ENCODE assay signal across 1 cellular context in the genomic region with DNA sequence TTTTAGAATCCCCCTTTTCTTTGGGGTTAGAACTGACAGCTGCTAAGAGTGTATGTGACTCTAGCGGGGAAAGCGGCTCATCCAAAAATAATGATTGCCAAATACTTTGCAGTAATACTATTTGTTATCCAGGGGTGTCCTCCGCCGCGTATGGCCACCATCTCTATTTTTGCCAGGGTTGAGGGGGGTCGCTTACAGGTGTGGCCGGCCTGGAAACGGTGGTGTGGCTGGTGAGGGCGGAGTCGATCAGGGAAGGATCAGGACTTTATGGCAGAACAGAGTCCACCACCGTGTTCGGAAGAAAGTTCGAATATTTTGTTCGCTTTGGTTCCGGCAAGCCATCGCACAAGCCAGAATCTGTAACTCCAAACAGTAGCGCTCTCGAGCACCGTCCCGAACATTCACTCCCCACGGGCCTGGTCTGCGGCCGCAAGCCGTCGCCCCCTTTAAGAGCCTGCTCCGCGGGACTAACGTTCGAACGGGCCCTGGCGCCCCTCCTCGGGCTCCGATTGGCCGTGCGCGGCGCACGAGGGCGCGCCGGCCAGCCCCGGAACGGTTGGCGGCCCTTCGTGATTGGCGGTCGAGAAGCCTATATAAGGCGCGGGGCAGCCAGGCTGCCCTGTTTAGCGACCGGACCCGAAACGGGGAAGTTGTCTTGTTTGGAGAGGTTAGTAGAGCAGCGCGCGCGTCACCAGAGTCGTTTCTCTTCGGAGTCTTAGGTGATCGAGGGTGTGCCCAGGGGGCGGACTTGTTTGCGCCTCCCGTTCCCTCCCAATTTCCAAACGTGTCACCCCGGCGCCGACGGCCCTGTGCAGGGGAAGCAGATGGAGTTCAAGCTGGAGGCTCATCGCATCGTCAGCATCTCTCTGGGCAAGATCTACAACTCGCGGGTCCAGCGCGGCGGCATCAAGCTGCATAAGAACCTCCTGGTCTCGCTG.
TF ChIP-seq lines count a peak whose summit lies in the region.

A gene (plus strand): TSS at position 622 of the 938 bp plus-strand sequence. CDS start 203 bp downstream, at position 825.

TF ChIP-seq in GM12878, 131 proteins besides CTCF, POLR2A, EP300 and RAD21 (continued from another document and continues in another):
- TF ChIP-seq, protein P1, sequence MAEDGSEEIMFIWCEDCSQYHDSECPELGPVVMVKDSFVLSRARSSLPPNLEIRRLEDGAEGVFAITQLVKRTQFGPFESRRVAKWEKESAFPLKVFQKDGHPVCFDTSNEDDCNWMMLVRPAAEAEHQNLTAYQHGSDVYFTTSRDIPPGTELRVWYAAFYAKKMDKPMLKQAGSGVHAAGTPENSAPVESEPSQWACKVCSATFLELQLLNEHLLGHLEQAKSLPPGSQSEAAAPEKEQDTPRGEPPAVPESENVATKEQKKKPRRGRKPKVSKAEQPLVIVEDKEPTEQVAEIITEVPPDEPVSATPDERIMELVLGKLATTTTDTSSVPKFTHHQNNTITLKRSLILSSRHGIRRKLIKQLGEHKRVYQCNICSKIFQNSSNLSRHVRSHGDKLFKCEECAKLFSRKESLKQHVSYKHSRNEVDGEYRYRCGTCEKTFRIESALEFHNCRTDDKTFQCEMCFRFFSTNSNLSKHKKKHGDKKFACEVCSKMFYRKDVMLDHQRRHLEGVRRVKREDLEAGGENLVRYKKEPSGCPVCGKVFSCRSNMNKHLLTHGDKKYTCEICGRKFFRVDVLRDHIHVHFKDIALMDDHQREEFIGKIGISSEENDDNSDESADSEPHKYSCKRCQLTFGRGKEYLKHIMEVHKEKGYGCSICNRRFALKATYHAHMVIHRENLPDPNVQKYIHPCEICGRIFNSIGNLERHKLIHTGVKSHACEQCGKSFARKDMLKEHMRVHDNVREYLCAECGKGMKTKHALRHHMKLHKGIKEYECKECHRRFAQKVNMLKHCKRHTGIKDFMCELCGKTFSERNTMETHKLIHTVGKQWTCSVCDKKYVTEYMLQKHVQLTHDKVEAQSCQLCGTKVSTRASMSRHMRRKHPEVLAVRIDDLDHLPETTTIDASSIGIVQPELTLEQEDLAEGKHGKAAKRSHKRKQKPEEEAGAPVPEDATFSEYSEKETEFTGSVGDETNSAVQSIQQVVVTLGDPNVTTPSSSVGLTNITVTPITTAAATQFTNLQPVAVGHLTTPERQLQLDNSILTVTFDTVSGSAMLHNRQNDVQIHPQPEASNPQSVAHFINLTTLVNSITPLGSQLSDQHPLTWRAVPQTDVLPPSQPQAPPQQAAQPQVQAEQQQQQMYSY (CRISPR knock-in tag; IDR thresholded peaks at IDR 0.05): 0 out of 2 replicates have a peak, but pooled peaks have one; percentile 57
- peak; percentile 73 for TF ChIP-seq TBL1XR1 (IDR thresholded peaks at IDR 0.05; ENCODE audit: low read depth, low read length)
- no peak; the same call in 1 of the 2 replicates for TF ChIP-seq MTA3 (IDR thresholded peaks at IDR 0.05; ENCODE audit: borderline replicate concordance, low read length)
- TF ChIP-seq TCF12 (IDR thresholded peaks at IDR 0.05; ENCODE audit: low read depth, low read length): peak; percentile 92; the same call in 1 of the 2 replicates
- no peak for TF ChIP-seq TCF7 (IDR thresholded peaks at IDR 0.05; ENCODE audit: borderline replicate concordance)
- TF ChIP-seq HDAC2 (IDR thresholded peaks at IDR 0.05): no peak
- TF ChIP-seq, protein P2, sequence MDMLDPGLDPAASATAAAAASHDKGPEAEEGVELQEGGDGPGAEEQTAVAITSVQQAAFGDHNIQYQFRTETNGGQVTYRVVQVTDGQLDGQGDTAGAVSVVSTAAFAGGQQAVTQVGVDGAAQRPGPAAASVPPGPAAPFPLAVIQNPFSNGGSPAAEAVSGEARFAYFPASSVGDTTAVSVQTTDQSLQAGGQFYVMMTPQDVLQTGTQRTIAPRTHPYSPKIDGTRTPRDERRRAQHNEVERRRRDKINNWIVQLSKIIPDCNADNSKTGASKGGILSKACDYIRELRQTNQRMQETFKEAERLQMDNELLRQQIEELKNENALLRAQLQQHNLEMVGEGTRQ (IDR thresholded peaks at IDR 0.05; ENCODE audit: borderline replicate concordance, low read depth, low read length): peak; percentile 76
- peak; percentile 63; the same call in 1 of the 2 replicates for TF ChIP-seq PAX5 (IDR thresholded peaks at IDR 0.05; ENCODE audit: borderline replicate concordance, low read depth, low read length)
- no peak for TF ChIP-seq MTA2 (IDR thresholded peaks at IDR 0.05; ENCODE audit: low read depth)
- no peak; the same call in 1 of the 2 replicates for TF ChIP-seq SMARCA5 (IDR thresholded peaks at IDR 0.05)
- TF ChIP-seq, protein P3, sequence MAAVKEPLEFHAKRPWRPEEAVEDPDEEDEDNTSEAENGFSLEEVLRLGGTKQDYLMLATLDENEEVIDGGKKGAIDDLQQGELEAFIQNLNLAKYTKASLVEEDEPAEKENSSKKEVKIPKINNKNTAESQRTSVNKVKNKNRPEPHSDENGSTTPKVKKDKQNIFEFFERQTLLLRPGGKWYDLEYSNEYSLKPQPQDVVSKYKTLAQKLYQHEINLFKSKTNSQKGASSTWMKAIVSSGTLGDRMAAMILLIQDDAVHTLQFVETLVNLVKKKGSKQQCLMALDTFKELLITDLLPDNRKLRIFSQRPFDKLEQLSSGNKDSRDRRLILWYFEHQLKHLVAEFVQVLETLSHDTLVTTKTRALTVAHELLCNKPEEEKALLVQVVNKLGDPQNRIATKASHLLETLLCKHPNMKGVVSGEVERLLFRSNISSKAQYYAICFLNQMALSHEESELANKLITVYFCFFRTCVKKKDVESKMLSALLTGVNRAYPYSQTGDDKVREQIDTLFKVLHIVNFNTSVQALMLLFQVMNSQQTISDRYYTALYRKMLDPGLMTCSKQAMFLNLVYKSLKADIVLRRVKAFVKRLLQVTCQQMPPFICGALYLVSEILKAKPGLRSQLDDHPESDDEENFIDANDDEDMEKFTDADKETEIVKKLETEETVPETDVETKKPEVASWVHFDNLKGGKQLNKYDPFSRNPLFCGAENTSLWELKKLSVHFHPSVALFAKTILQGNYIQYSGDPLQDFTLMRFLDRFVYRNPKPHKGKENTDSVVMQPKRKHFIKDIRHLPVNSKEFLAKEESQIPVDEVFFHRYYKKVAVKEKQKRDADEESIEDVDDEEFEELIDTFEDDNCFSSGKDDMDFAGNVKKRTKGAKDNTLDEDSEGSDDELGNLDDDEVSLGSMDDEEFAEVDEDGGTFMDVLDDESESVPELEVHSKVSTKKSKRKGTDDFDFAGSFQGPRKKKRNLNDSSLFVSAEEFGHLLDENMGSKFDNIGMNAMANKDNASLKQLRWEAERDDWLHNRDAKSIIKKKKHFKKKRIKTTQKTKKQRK (IDR thresholded peaks at IDR 0.05; ENCODE audit: low read depth, low read length): no peak
- TF ChIP-seq SREBF2 (IDR thresholded peaks at IDR 0.05; ENCODE audit: low read length): no peak
- TF ChIP-seq, protein P4, sequence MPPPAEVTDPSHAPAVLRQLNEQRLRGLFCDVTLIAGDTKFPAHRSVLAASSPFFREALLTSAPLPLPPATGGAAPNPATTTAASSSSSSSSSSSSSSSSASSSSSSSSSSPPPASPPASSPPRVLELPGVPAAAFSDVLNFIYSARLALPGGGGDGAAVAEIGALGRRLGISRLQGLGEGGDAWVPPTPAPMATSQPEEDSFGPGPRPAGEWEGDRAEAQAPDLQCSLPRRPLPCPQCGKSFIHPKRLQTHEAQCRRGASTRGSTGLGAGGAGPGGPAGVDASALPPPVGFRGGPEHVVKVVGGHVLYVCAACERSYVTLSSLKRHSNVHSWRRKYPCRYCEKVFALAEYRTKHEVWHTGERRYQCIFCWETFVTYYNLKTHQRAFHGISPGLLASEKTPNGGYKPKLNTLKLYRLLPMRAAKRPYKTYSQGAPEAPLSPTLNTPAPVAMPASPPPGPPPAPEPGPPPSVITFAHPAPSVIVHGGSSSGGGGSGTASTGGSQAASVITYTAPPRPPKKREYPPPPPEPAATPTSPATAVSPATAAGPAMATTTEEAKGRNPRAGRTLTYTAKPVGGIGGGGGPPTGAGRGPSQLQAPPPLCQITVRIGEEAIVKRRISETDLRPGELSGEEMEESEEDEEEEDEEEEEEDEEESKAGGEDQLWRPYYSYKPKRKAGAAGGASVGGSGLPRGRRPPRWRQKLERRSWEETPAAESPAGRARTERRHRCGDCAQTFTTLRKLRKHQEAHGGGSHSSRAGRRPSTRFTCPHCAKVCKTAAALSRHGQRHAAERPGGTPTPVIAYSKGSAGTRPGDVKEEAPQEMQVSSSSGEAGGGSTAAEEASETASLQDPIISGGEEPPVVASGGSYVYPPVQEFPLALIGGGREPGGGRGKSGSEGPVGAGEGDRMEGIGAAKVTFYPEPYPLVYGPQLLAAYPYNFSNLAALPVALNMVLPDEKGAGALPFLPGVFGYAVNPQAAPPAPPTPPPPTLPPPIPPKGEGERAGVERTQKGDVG (CRISPR knock-in tag; IDR thresholded peaks at IDR 0.05): peak; percentile 51; the same call in 1 of the 2 replicates
- TF ChIP-seq FOXM1 (IDR thresholded peaks at IDR 0.05; ENCODE audit: low read depth, low read length): 0 out of 2 replicates have a peak, but pooled peaks have one; percentile 17
- peak; percentile 78 for TF ChIP-seq YY1 (IDR thresholded peaks at IDR 0.05; ENCODE audit: low read depth, low read length)
- TF ChIP-seq, protein P5, sequence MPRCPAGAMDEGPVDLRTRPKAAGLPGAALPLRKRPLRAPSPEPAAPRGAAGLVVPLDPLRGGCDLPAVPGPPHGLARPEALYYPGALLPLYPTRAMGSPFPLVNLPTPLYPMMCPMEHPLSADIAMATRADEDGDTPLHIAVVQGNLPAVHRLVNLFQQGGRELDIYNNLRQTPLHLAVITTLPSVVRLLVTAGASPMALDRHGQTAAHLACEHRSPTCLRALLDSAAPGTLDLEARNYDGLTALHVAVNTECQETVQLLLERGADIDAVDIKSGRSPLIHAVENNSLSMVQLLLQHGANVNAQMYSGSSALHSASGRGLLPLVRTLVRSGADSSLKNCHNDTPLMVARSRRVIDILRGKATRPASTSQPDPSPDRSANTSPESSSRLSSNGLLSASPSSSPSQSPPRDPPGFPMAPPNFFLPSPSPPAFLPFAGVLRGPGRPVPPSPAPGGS (IDR thresholded peaks at IDR 0.05; ENCODE audit: borderline replicate concordance, insufficient read depth, low read depth, low read length, poor library complexity, severe bottlenecking): peak; percentile 62
- TF ChIP-seq, protein P6, sequence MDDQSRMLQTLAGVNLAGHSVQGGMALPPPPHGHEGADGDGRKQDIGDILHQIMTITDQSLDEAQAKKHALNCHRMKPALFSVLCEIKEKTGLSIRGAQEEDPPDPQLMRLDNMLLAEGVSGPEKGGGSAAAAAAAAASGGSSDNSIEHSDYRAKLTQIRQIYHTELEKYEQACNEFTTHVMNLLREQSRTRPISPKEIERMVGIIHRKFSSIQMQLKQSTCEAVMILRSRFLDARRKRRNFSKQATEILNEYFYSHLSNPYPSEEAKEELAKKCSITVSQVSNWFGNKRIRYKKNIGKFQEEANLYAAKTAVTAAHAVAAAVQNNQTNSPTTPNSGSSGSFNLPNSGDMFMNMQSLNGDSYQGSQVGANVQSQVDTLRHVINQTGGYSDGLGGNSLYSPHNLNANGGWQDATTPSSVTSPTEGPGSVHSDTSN (IDR thresholded peaks at IDR 0.05; ENCODE audit: insufficient replicate concordance, low read depth, low read length): peak; percentile 78
- TF ChIP-seq, protein P7, sequence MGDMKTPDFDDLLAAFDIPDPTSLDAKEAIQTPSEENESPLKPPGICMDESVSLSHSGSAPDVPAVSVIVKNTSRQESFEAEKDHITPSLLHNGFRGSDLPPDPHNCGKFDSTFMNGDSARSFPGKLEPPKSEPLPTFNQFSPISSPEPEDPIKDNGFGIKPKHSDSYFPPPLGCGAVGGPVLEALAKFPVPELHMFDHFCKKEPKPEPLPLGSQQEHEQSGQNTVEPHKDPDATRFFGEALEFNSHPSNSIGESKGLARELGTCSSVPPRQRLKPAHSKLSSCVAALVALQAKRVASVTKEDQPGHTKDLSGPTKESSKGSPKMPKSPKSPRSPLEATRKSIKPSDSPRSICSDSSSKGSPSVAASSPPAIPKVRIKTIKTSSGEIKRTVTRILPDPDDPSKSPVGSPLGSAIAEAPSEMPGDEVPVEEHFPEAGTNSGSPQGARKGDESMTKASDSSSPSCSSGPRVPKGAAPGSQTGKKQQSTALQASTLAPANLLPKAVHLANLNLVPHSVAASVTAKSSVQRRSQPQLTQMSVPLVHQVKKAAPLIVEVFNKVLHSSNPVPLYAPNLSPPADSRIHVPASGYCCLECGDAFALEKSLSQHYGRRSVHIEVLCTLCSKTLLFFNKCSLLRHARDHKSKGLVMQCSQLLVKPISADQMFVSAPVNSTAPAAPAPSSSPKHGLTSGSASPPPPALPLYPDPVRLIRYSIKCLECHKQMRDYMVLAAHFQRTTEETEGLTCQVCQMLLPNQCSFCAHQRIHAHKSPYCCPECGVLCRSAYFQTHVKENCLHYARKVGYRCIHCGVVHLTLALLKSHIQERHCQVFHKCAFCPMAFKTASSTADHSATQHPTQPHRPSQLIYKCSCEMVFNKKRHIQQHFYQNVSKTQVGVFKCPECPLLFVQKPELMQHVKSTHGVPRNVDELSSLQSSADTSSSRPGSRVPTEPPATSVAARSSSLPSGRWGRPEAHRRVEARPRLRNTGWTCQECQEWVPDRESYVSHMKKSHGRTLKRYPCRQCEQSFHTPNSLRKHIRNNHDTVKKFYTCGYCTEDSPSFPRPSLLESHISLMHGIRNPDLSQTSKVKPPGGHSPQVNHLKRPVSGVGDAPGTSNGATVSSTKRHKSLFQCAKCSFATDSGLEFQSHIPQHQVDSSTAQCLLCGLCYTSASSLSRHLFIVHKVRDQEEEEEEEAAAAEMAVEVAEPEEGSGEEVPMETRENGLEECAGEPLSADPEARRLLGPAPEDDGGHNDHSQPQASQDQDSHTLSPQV (IDR thresholded peaks at IDR 0.05): no peak
- TF ChIP-seq SUPT20H (IDR thresholded peaks at IDR 0.05; ENCODE audit: borderline replicate concordance, control insufficient read depth, low read depth, low read length): no peak
- no peak for TF ChIP-seq MYC (IDR thresholded peaks at IDR 0.05; ENCODE audit: insufficient read depth, insufficient read length, insufficient replicate concordance, low read length, severe bottlenecking)
- TF ChIP-seq IRF4 (IDR thresholded peaks at IDR 0.05; ENCODE audit: low read depth, low read length): no peak
- TF ChIP-seq NR2F1 (conservative IDR thresholded peaks at IDR 0.05): 0 out of 2 replicates have a peak, but pooled peaks have one; percentile 48
- peak; percentile 85 for TF ChIP-seq NBN (IDR thresholded peaks at IDR 0.05)
- no peak for TF ChIP-seq ZNF207 (IDR thresholded peaks at IDR 0.05; ENCODE audit: borderline replicate concordance)
- TF ChIP-seq, protein P8, sequence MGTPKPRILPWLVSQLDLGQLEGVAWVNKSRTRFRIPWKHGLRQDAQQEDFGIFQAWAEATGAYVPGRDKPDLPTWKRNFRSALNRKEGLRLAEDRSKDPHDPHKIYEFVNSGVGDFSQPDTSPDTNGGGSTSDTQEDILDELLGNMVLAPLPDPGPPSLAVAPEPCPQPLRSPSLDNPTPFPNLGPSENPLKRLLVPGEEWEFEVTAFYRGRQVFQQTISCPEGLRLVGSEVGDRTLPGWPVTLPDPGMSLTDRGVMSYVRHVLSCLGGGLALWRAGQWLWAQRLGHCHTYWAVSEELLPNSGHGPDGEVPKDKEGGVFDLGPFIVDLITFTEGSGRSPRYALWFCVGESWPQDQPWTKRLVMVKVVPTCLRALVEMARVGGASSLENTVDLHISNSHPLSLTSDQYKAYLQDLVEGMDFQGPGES (IDR thresholded peaks at IDR 0.05): peak; percentile 63
- TF ChIP-seq ZNF217 (IDR thresholded peaks at IDR 0.05): no peak
- TF ChIP-seq RFX5 (IDR thresholded peaks at IDR 0.05; ENCODE audit: low read depth, low read length): peak; percentile 52
- no peak for TF ChIP-seq CBX3 (IDR thresholded peaks at IDR 0.05; ENCODE audit: borderline replicate concordance, low read depth)
- TF ChIP-seq ZNF622 (IDR thresholded peaks at IDR 0.05): no peak
- no peak for TF ChIP-seq JUNB (IDR thresholded peaks at IDR 0.05)
- no peak; the same call in 1 of the 2 replicates for TF ChIP-seq ATF7 (IDR thresholded peaks at IDR 0.05; ENCODE audit: low read depth)
